ENCODE assay signal across 8 cellular contexts in the genomic region with DNA sequence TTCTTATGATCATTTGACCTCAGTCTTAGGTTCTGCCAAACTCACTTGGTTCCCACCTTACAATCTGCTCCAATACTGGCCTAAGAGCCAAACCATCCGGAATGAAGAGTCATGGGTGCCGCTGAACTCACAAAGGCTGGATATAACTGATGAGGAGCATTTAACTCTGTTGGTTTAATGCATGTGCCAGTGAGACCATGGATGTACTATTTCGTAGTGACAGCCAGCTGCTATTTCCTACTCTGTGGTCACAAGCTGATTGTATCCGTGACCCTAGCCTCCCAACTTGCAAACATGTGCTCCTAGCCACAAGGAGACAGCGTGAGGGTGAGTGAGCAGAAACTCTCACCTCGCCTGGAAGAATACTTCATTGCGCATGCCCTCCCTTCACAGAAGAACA.
DNase-seq lines count a peak whose midpoint lies in the region; ATAC-seq and TF ChIP-seq lines count a peak whose summit lies in the region.

No MANE protein-coding gene starts in this region.

- H3K79me2 ChIP-seq in SK-N-SH (ENCODE audit: insufficient read depth) (peaks cover 57% of the 10 kb centered on the region), OCI-LY7 (ENCODE audit: insufficient read depth, low read depth, low read length) (no peaks in the 10 kb centered on the region)

- peak overlapping the region in 1 of 2 experiments; percentile 26; a peak in 1 of 4 replicates for H3K27ac ChIP-seq in SK-N-SH (ENCODE audit: low read depth in 2 of 2, low read length in 1 of 2)
- H3K27ac ChIP-seq in SJCRH30 = peak overlapping the region; percentile 68
- peak overlapping the region in 2 of 3 donors; percentile 36 to 80 for H3K27ac ChIP-seq in thyroid gland
- H3K27ac ChIP-seq in OCI-LY7 (ENCODE audit: low read depth, low read length, poor library complexity, severe bottlenecking) = no peak overlapping the region

- DNase-seq in SK-N-SH (no peak), SJCRH30 (peak; percentile 52 to 66), hepatic stellate cell (ENCODE audit: low spot score) (peak; percentile 26), thyroid gland (no peak), NCI-H1092 (lab: John Stamatoyannopoulos, UW) (no peak), OCI-LY7 (ENCODE audit: low spot score) (no peak)
- no peak for DNase-seq in activated naive CD8-positive, alpha-beta T cell treated with anti-CD3 and anti-CD28 coated beads, Interleukin-2, amount 50 U/mL, for 24 hours

- peaks cover 10% of the 10 kb centered on the region for H3K36me3 Mint-ChIP-seq in activated naive CD8-positive, alpha-beta T cell treated with anti-CD3 and anti-CD28 coated beads, Interleukin-2, amount 50 U/mL, for 24 hours (ENCODE audit: low read depth)

- H3K9me3 ChIP-seq in SK-N-SH = no peaks in the 10 kb centered on the region
- H3K9me3 ChIP-seq in SJCRH30 (replicated peaks) = no peaks in the 10 kb centered on the region
- H3K9me3 ChIP-seq in thyroid gland = no peaks in the 10 kb centered on the region
- H3K9me3 ChIP-seq in OCI-LY7 (ENCODE audit: low read length) = no peaks in the 10 kb centered on the region

- peaks cover 0 to 4% of the 10 kb centered on the region in 2 experiments; a peak in 1 of 4 replicates for H3K4me1 ChIP-seq in SK-N-SH (ENCODE audit: control insufficient read depth in 1 of 2, insufficient read depth in 2 of 2, low read depth in 1 of 2, low read length in 1 of 2)
- 0 out of 2 replicates have a peak, but pooled peaks cover 6% of the 10 kb centered on the region for H3K4me1 ChIP-seq in SJCRH30
- peaks cover 4 to 23% of the 10 kb centered on the region in 2 donors for H3K4me1 ChIP-seq in thyroid gland
- H3K4me1 ChIP-seq in OCI-LY7 (ENCODE audit: insufficient read depth, low read length, poor library complexity, severe bottlenecking) = no peaks in the 10 kb centered on the region

- TF ChIP-seq POLR2A in thyroid gland (IDR thresholded peaks at IDR 0.05) = no peak

- H3K27me3 ChIP-seq in SK-N-SH (ENCODE audit: insufficient read depth) (no peaks in the 10 kb centered on the region), SJCRH30 (no peaks in the 10 kb centered on the region), thyroid gland (no peaks in the 10 kb centered on the region)

- no peak overlapping the region for H3K9ac ChIP-seq in SK-N-SH

- CTCF ChIA-PET in SK-N-SH (lab: Yijun Ruan, JAX) = interaction anchor here (0.7 to 18.2 kb wide), 3 partner anchors 22 to 270 kb away, joined by 3 to 222 read pairs (median 5); no protein-coding TSS in a partner anchor
- CTCF ChIA-PET in OCI-LY7 (lab: Charles Lee; ENCODE audit: unreplicated experiment) = no interaction called here

- no peaks in the 10 kb centered on the region for H3K27me3 Mint-ChIP-seq in activated naive CD8-positive, alpha-beta T cell treated with anti-CD3 and anti-CD28 coated beads, Interleukin-2, amount 50 U/mL, for 24 hours

- no peaks in the 10 kb centered on the region for H3K9me3 Mint-ChIP-seq in activated naive CD8-positive, alpha-beta T cell treated with anti-CD3 and anti-CD28 coated beads, Interleukin-2, amount 50 U/mL, for 24 hours

- H3K27ac Mint-ChIP-seq in activated naive CD8-positive, alpha-beta T cell treated with anti-CD3 and anti-CD28 coated beads, Interleukin-2, amount 50 U/mL, for 24 hours = no peak overlapping the region

- no peak for TF ChIP-seq CTCF in SK-N-SH (IDR thresholded peaks at IDR 0.05)
- no peak for TF ChIP-seq CTCF in thyroid gland (IDR thresholded peaks at IDR 0.05)
- no peak for TF ChIP-seq CTCF in OCI-LY7 (conservative IDR thresholded peaks at IDR 0.05; ENCODE audit: low read length)

- H3K4me3 Mint-ChIP-seq in activated naive CD8-positive, alpha-beta T cell treated with anti-CD3 and anti-CD28 coated beads, Interleukin-2, amount 50 U/mL, for 24 hours = no peak overlapping the region

- peak; percentile 19 for ATAC-seq in SK-N-SH treated with all-trans-retinoic acid at 6 μM for 48 hours
- no peak for ATAC-seq in activated naive CD8-positive, alpha-beta T cell treated with anti-CD3 and anti-CD28 coated beads, Interleukin-2, amount 50 U/mL, for 24 hours

- H3K4me2 ChIP-seq in SK-N-SH (no peak overlapping the region), OCI-LY7 (ENCODE audit: low read length) (no peak overlapping the region)

- intact Hi-C loops in thyroid gland (cut with DNase I) (no loop called here), OCI-LY7 (cut with micrococcal nuclease; ENCODE audit: unreplicated experiment) (no loop called here)

- WGBS in SK-N-SH (ENCODE audit: low lambda C conversion rate) = 88% methylated on average over 7 of the region's 7 CpGs
- WGBS in thyroid gland, 2 donors = 84 to 89% methylated on average over 7 of the region's 7 CpGs

- H2AFZ ChIP-seq in SK-N-SH (ENCODE audit: low read depth) (no peak overlapping the region), OCI-LY7 (ENCODE audit: low read length) (no peak overlapping the region)

- H3K4me1 Mint-ChIP-seq in activated naive CD8-positive, alpha-beta T cell treated with anti-CD3 and anti-CD28 coated beads, Interleukin-2, amount 50 U/mL, for 24 hours = peaks cover 19% of the 10 kb centered on the region

- H4K20me1 ChIP-seq in SK-N-SH (ENCODE audit: insufficient read depth) (peaks cover 4% of the 10 kb centered on the region; the same call in 1 of the 2 replicates), OCI-LY7 (ENCODE audit: insufficient read depth, low read length) (no peaks in the 10 kb centered on the region)

- TF ChIP-seq RAD21 in SK-N-SH (IDR thresholded peaks at IDR 0.05; ENCODE audit: low read length) = no peak

- no peak for TF ChIP-seq EP300 in SK-N-SH (IDR thresholded peaks at IDR 0.05; ENCODE audit: borderline replicate concordance in 1 of 2, low read depth in 1 of 2, low read length in 1 of 2)

- POLR2A ChIA-PET in SK-N-SH (lab: Yijun Ruan, JAX) (no interaction called here), OCI-LY7 (lab: Charles Lee) (no interaction called here)

- H3K9me2 ChIP-seq in SK-N-SH (no peaks in the 10 kb centered on the region), OCI-LY7 (ENCODE audit: insufficient read depth, low read length) (no peaks in the 10 kb centered on the region)

- H3K36me3 ChIP-seq in SK-N-SH (replicated peaks in 1 of 2; ENCODE audit: control insufficient read depth in 1 of 2, insufficient read depth in 2 of 2, low read length in 1 of 2) = peaks cover 70 to 95% of the 10 kb centered on the region in 2 experiments
- peaks cover 14% of the 10 kb centered on the region for H3K36me3 ChIP-seq in SJCRH30
- no peaks in the 10 kb centered on the region for H3K36me3 ChIP-seq in thyroid gland
- no peaks in the 10 kb centered on the region for H3K36me3 ChIP-seq in OCI-LY7 (ENCODE audit: insufficient read depth, low read length)

- BruUV-seq in OCI-LY7 (replicated peaks; lab: Mats Ljungman, UMichigan) = no TSS peak

- H3F3A ChIP-seq in SK-N-SH (replicated peaks; ENCODE audit: insufficient read depth) = peaks cover 21% of the 10 kb centered on the region

- H3K4me3 ChIP-seq in SK-N-SH (ENCODE audit: low read depth in 2 of 2, low read length in 1 of 2) = no peak overlapping the region
- H3K4me3 ChIP-seq in SJCRH30 = no peak overlapping the region; the same call in 1 of the 2 replicates
- no peak overlapping the region for H3K4me3 ChIP-seq in thyroid gland (replicated peaks in 1 of 3)
- H3K4me3 ChIP-seq in OCI-LY7 (ENCODE audit: low read depth, low read length, poor library complexity, severe bottlenecking) = no peak overlapping the region

TF ChIP-seq in SK-N-SH treated with all-trans-retinoic acid at 6 μM for 48 hours, 23 proteins besides CTCF, POLR2A, EP300 and RAD21 (continues in another document):
- TF ChIP-seq ZNF70 (CRISPR knock-in tag; IDR thresholded peaks at IDR 0.05) (no peak), TSHZ2 (CRISPR knock-in tag; IDR thresholded peaks at IDR 0.05) (no peak)

TF ChIP-seq in SK-N-SH, 30 proteins besides CTCF, POLR2A, EP300 and RAD21 (continues in another document):
- TF ChIP-seq POLR2AphosphoS5 (IDR thresholded peaks at IDR 0.05; ENCODE audit: low read depth, low read length) (no peak; the same call in 1 of the 2 replicates), ELF1 (IDR thresholded peaks at IDR 0.05) (no peak), TAF1 (IDR thresholded peaks at IDR 0.05; ENCODE audit: borderline replicate concordance, low read depth, low read length) (no peak), USF1 (IDR thresholded peaks at IDR 0.05; ENCODE audit: borderline replicate concordance, low read depth) (no peak), CHD2 (IDR thresholded peaks at IDR 0.05; ENCODE audit: low read length, partially characterized antibody) (no peak), SMC3 (IDR thresholded peaks at IDR 0.05; ENCODE audit: low read depth, low read length) (no peak), IRF3 (IDR thresholded peaks at IDR 0.05; ENCODE audit: low read depth, low read length) (no peak), MEF2A (IDR thresholded peaks at IDR 0.05; ENCODE audit: borderline replicate concordance, low read depth) (no peak), RFX5 (IDR thresholded peaks at IDR 0.05; ENCODE audit: low read length) (no peak), JUND (IDR thresholded peaks at IDR 0.05) (no peak), GABPA (IDR thresholded peaks at IDR 0.05; ENCODE audit: low read depth) (no peak)
- TF ChIP-seq, protein P1, sequence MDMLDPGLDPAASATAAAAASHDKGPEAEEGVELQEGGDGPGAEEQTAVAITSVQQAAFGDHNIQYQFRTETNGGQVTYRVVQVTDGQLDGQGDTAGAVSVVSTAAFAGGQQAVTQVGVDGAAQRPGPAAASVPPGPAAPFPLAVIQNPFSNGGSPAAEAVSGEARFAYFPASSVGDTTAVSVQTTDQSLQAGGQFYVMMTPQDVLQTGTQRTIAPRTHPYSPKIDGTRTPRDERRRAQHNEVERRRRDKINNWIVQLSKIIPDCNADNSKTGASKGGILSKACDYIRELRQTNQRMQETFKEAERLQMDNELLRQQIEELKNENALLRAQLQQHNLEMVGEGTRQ (IDR thresholded peaks at IDR 0.05; ENCODE audit: borderline replicate concordance, low read depth, low read length) = no peak

Comparison
In these comparisons a context has a peak if more than half of its experiments do, and no peak if none do; other contexts are left out.
1. DNase-seq: peak in SJCRH30 (2 of 2) and hepatic stellate cell (single experiment); none in SK-N-SH (single experiment), thyroid gland (0 of 2), activated naive CD8-positive, alpha-beta T cell treated with anti-CD3 and anti-CD28 coated beads, Interleukin-2, amount 50 U/mL, for 24 hours (single experiment), NCI-H1092 (single experiment) and OCI-LY7 (single experiment).